37 cellular contexts compared by ENCODE assay signal in genomic region chr10:116811691-116812090, GRCh38. TPM values are rescaled to one million over a fixed set of nuclear protein-coding genes. Genes with fewer than 3 reads are reported as not detected.
"Had no signal": no experiment of that assay in that cellular context is flagged by ENCODE, and none has a peak within 500 bp of the region (broad histone marks: within the 10 kb centered on the region; RNA-seq: fewer than 3 reads in every experiment).

No MANE protein-coding gene starts in this region.

- H3K4me2 ChIP-seq: KMS-11 had no signal

- H3K9me3 ChIP-seq: MG63 had no signal

- DNase-seq: Karpas-422, Kasumi-1, KBM-7, KG1, MG63, MM.1S, MV-4-11, NCI-H1048, NCI-H1092, NCI-H1092 treated with DMSO at 0.1 percent for 48 hours, NCI-H1105, NCI-H1105 treated with DMSO at 0.1 percent for 48 hours, NCI-H1417, NCI-H1417 treated with DMSO at 0.1 percent for 48 hours, NCI-H1436, NCI-H1436 treated with DMSO at 0.1 percent for 48 hours, NCI-H146, NCI-H1694, NCI-H1694 treated with DMSO at 0.1 percent for 48 hours, NCI-H187, NCI-H187 treated with DMSO at 0.1 percent for 48 hours, NCI-H1930, NCI-H2029, NCI-H2029 treated with DMSO at 0.1 percent for 48 hours, NCI-H2081, NCI-H2081 treated with DMSO at 0.1 percent for 48 hours, NCI-H2107, NCI-H2171, NCI-H2171 treated with DMSO at 0.1 percent for 48 hours, NCI-H2227 treated with DMSO at 0.1 percent for 48 hours, NCI-H226, NCI-H345, NCI-H446, NCI-H446 treated with DMSO at 0.1 percent for 48 hours had no signal

- H3K9ac ChIP-seq: KMS-11 had no signal

- H3K36me3 ChIP-seq: MG63 had no signal

- H3K27me3 ChIP-seq: MG63 had no signal

- H3K4me3 ChIP-seq: MG63 had no signal

- H3K27ac ChIP-seq: KMS-11 had no signal

RNA-seq across cellular contexts. Expression of gene ENO4, which starts 37.6 kb away (rescaled TPM):
- total RNA-seq: M059J, MCF 10A had no signal
